Comparison of ENCODE assay signal across 8 cellular contexts in the genomic region with DNA sequence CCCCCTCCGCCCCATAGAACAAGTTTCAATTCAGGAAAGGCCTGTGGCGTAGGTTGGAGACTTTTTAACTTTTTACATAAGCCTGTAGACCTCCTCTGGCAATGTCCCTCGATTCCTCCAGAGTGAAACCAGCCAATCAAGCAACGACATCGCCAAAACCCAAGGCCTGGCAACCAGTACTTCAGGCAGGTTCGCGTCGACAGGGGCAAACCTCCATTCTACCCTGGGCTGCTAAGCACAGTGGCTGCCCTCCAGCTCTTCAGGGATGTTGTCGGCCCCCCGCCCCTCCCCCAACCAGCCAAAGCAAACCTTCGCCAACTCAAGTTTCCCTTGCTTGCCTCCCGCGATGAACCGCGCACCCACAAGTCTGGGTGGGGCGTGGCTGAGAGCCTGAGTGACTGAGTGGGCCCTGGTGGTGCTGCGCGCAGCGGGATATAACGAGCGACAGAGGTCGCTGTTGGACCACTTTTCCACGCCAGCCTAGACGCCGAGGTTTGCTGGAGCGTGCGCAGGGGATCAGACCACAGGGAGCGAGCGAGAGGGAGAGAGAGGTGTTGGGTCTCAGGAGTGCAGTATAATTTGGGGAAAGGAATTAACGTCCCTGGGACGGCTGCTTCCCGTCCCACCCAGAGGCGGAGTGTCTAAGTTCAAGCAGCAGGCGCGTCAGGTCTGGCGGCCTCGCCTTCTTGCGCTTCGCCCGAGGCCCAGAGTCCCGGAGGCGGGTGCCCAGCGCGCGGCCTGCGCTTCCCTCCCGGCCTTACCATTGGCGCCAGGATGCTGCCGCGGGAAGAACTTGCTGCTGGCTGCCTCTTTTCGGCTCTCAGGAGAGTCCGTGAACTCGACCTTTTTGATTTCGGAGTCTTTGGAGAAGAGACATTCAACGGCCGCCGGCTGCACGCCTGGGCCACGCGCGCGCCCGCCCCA. TPM values are rescaled to one million over a fixed set of nuclear protein-coding genes. Genes with fewer than 3 reads are reported as not detected.
DNase-seq lines count a peak whose midpoint lies in the region; ATAC-seq and TF ChIP-seq lines count a peak whose summit lies in the region.

No MANE protein-coding gene starts in this region.

- H3K9me3 Mint-ChIP-seq in activated naive CD8-positive, alpha-beta T cell treated with anti-CD3 and anti-CD28 coated beads, Interleukin-2, amount 50 U/mL, for 24 hours: peaks cover 26% of the 10 kb centered on the region
- H3K9me3 Mint-ChIP-seq in progenitor cell of endocrine pancreas (ENCODE audit: low read depth): no peaks in the 10 kb centered on the region

- intact Hi-C loops in left ventricle myocardium superior (cut with micrococcal nuclease): no loop called here

- peak; percentile 99 for ATAC-seq in GM18861 (IDR thresholded peaks at IDR 0.05; ENCODE audit: unreplicated experiment)
- ATAC-seq in HG03066 (IDR thresholded peaks at IDR 0.05; ENCODE audit: low read depth, unreplicated experiment): peak; percentile 98
- ATAC-seq in activated naive CD8-positive, alpha-beta T cell treated with anti-CD3 and anti-CD28 coated beads, Interleukin-2, amount 50 U/mL, for 24 hours: peak; percentile 85
- ATAC-seq in left ventricle myocardium superior: peak; percentile 92

- H3K27ac Mint-ChIP-seq in activated naive CD8-positive, alpha-beta T cell treated with anti-CD3 and anti-CD28 coated beads, Interleukin-2, amount 50 U/mL, for 24 hours: peak overlapping the region; percentile 61
- peak overlapping the region; percentile 84 for H3K27ac Mint-ChIP-seq in progenitor cell of endocrine pancreas

- peaks cover 84% of the 10 kb centered on the region for H3K27me3 Mint-ChIP-seq in activated naive CD8-positive, alpha-beta T cell treated with anti-CD3 and anti-CD28 coated beads, Interleukin-2, amount 50 U/mL, for 24 hours
- peaks cover 94% of the 10 kb centered on the region for H3K27me3 Mint-ChIP-seq in progenitor cell of endocrine pancreas

- peaks cover 18% of the 10 kb centered on the region for H3K4me1 Mint-ChIP-seq in activated naive CD8-positive, alpha-beta T cell treated with anti-CD3 and anti-CD28 coated beads, Interleukin-2, amount 50 U/mL, for 24 hours
- H3K4me1 Mint-ChIP-seq in progenitor cell of endocrine pancreas (ENCODE audit: low read depth): peaks cover 17% of the 10 kb centered on the region

- DNase-seq in CD1c-positive myeloid dendritic cell (ENCODE audit: extremely low spot score): peak; percentile 64
- peak; percentile 76 for DNase-seq in NCI-H446 treated with DMSO at 0.1 percent for 48 hours (lab: John Stamatoyannopoulos, UW)
- DNase-seq in activated naive CD8-positive, alpha-beta T cell treated with anti-CD3 and anti-CD28 coated beads, Interleukin-2, amount 50 U/mL, for 24 hours: peak; percentile 42
- DNase-seq in left ventricle myocardium superior: peak; percentile 74
- peak; percentile 74 for DNase-seq in progenitor cell of endocrine pancreas (ENCODE audit: low spot score, unreplicated experiment)
- no peak for DNase-seq in GF-D8 (lab: John Stamatoyannopoulos, UW)

- peak overlapping the region; percentile 52 for H3K4me3 Mint-ChIP-seq in activated naive CD8-positive, alpha-beta T cell treated with anti-CD3 and anti-CD28 coated beads, Interleukin-2, amount 50 U/mL, for 24 hours
- H3K4me3 Mint-ChIP-seq in progenitor cell of endocrine pancreas (ENCODE audit: low read depth): peak overlapping the region; percentile 71

- peaks cover 5% of the 10 kb centered on the region for H3K36me3 Mint-ChIP-seq in activated naive CD8-positive, alpha-beta T cell treated with anti-CD3 and anti-CD28 coated beads, Interleukin-2, amount 50 U/mL, for 24 hours (ENCODE audit: low read depth)
- no peaks in the 10 kb centered on the region for H3K36me3 Mint-ChIP-seq in progenitor cell of endocrine pancreas (ENCODE audit: insufficient read depth)

- peak; percentile 93 for TF ChIP-seq CTCF in progenitor cell of endocrine pancreas (IDR thresholded peaks at IDR 0.05; ENCODE audit: unreplicated experiment)

RNA-seq across cellular contexts. Expression of a gene that starts 9.0 kb away (rescaled TPM):
- total RNA-seq in left ventricle myocardium superior: 0.50 TPM
- total RNA-seq in progenitor cell of endocrine pancreas: 5.3 and 7.4 TPM in 2 replicates
